8 cellular contexts compared by ENCODE assay signal in the genomic region with DNA sequence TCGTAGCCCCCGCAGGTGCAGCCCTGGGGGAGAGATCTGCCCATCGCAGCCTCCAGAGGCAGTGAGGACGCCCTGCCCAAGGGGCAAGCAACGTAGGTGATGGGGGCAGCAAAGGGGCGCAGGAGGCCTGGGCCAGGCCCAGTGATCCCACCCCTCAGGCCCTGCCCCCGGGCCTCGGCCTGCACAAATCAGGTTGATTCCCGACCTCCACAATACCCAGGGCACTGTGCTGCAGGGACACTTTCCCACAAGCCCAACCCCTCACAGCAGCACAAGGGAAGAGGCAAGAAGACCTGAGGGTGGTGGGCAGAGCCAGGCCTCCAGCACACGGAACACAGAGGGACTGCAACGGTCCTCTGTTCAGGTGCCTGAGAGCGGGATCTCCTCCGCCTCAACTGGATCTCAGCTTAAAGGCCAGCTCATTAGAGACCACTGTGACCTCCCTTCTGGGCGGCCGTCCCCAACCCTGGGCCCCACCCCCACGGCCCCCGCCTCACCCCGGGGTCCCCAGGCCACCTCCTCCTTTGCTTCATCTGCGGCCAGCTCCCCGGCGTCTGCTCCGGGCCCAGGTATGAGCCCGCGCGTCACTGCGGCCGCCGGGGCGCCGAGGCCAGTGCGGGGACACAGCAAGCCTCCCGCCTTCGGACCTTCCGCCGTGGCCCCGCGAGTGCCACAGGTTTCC. TPM values are rescaled to one million over a fixed set of nuclear protein-coding genes. Genes with fewer than 3 reads are reported as not detected.
A peak's percentile ranks its signal among the peaks of the same experiment; 100 is the strongest.
DNase-seq lines count a peak whose midpoint lies in the region; ATAC-seq lines count a peak whose summit lies in the region.

No MANE protein-coding gene starts in this region.

- H3K27me3 ChIP-seq in HUES6 (ENCODE audit: control insufficient read depth, insufficient read depth, low read length) = peaks cover 22% of the 10 kb centered on the region
- H3K27me3 ChIP-seq in iPS-15b (ENCODE audit: control insufficient read depth, insufficient read depth, low read length) = peaks cover 13% of the 10 kb centered on the region

- H3K4me3 Mint-ChIP-seq in activated naive CD8-positive, alpha-beta T cell treated with anti-CD3 and anti-CD28 coated beads for 36 hours = peak overlapping the region; percentile 90
- H3K4me3 Mint-ChIP-seq in stimulated activated naive B cell treated with anti-CD40 and anti-IgM and Interleukin-4, amounts not matched to agents 10 μg/mL and 1 μg/mL and 100 μg/mL, for 72 hours = peak overlapping the region; percentile 94 to 96

- peak; percentile 2 for ATAC-seq in GM21390 (IDR thresholded peaks at IDR 0.05; ENCODE audit: unreplicated experiment)
- ATAC-seq in stimulated activated naive B cell treated with anti-CD40 and anti-IgM and Interleukin-4, amounts not matched to agents 10 μg/mL and 1 μg/mL and 100 μg/mL, for 72 hours (replicated peaks) = peak; percentile 31 to 35

- peak overlapping the region; percentile 83 for H3K27ac Mint-ChIP-seq in activated naive CD8-positive, alpha-beta T cell treated with anti-CD3 and anti-CD28 coated beads for 36 hours
- peak overlapping the region; percentile 97 for H3K27ac Mint-ChIP-seq in stimulated activated naive B cell treated with anti-CD40 and anti-IgM and Interleukin-4, amounts not matched to agents 10 μg/mL and 1 μg/mL and 100 μg/mL, for 72 hours

- peak overlapping the region; percentile 70 for H3K9ac ChIP-seq in HUES6 (ENCODE audit: low read length)
- H3K9ac ChIP-seq in iPS-15b (ENCODE audit: low read depth, low read length) = peak overlapping the region; percentile 47

- H3K36me3 ChIP-seq in HUES6 (ENCODE audit: control insufficient read depth, insufficient read depth, low read length) (peaks cover 9% of the 10 kb centered on the region; the same call in 1 of the 2 replicates), iPS-15b (ENCODE audit: control insufficient read depth, insufficient read depth, low read length) (no peaks in the 10 kb centered on the region)

- H3K27me3 Mint-ChIP-seq in activated naive CD8-positive, alpha-beta T cell treated with anti-CD3 and anti-CD28 coated beads for 36 hours = no peaks in the 10 kb centered on the region
- H3K27me3 Mint-ChIP-seq in stimulated activated naive B cell treated with anti-CD40 and anti-IgM and Interleukin-4, amounts not matched to agents 10 μg/mL and 1 μg/mL and 100 μg/mL, for 72 hours = no peaks in the 10 kb centered on the region

- peaks cover 34% of the 10 kb centered on the region for H3K36me3 Mint-ChIP-seq in activated naive CD8-positive, alpha-beta T cell treated with anti-CD3 and anti-CD28 coated beads for 36 hours
- peaks cover 6 to 40% of the 10 kb centered on the region in 2 donors for H3K36me3 Mint-ChIP-seq in stimulated activated naive B cell treated with anti-CD40 and anti-IgM and Interleukin-4, amounts not matched to agents 10 μg/mL and 1 μg/mL and 100 μg/mL, for 72 hours

- H3K4me1 ChIP-seq in HUES6 (ENCODE audit: control insufficient read depth, insufficient read depth, low read length) = peaks cover 36% of the 10 kb centered on the region
- peaks cover 4% of the 10 kb centered on the region for H3K4me1 ChIP-seq in iPS-15b (ENCODE audit: control insufficient read depth, insufficient read depth, low read length)

- H3K4me3 ChIP-seq in HUES6 (ENCODE audit: low read depth, low read length) (peak overlapping the region; percentile 67), iPS-15b (ENCODE audit: low read depth, low read length) (peak overlapping the region; percentile 58)

- DNase-seq in ELF-1 (ENCODE audit: low read depth, low spot score) (peak; percentile 67), NOMO-1 treated with dmso at 0.1 percent for 144 hours (lab: John Stamatoyannopoulos, UW; ENCODE audit: unreplicated experiment) (no peak), NCI-H226 (no peak)
- no peak for DNase-seq in activated naive CD8-positive, alpha-beta T cell treated with anti-CD3 and anti-CD28 coated beads for 36 hours
- DNase-seq in stimulated activated naive B cell treated with anti-CD40 and anti-IgM and Interleukin-4, amounts not matched to agents 10 μg/mL and 1 μg/mL and 100 μg/mL, for 72 hours = no peak

- H3K9me3 Mint-ChIP-seq in activated naive CD8-positive, alpha-beta T cell treated with anti-CD3 and anti-CD28 coated beads for 36 hours = no peaks in the 10 kb centered on the region
- H3K9me3 Mint-ChIP-seq in stimulated activated naive B cell treated with anti-CD40 and anti-IgM and Interleukin-4, amounts not matched to agents 10 μg/mL and 1 μg/mL and 100 μg/mL, for 72 hours = no peaks in the 10 kb centered on the region

- H3K9me3 ChIP-seq in HUES6 (ENCODE audit: control insufficient read depth, insufficient read depth, low read depth, low read length) (no peaks in the 10 kb centered on the region), iPS-15b (ENCODE audit: control insufficient read depth, insufficient read depth, low read length) (no peaks in the 10 kb centered on the region)

- peaks cover 40% of the 10 kb centered on the region for H3K4me1 Mint-ChIP-seq in activated naive CD8-positive, alpha-beta T cell treated with anti-CD3 and anti-CD28 coated beads for 36 hours
- peaks cover 37 to 71% of the 10 kb centered on the region in 2 donors for H3K4me1 Mint-ChIP-seq in stimulated activated naive B cell treated with anti-CD40 and anti-IgM and Interleukin-4, amounts not matched to agents 10 μg/mL and 1 μg/mL and 100 μg/mL, for 72 hours

- H3K27ac ChIP-seq in HUES6 (ENCODE audit: low read depth, low read length) = peak overlapping the region; percentile 64; the same call in 1 of the 2 replicates

RNA-seq across cellular contexts. Expression of a gene that starts 0.8 kb away (rescaled TPM):
- 100 to 1,000 TPM; 342 to 350 TPM for total RNA-seq in activated naive CD8-positive, alpha-beta T cell treated with anti-CD3 and anti-CD28 coated beads for 36 hours

RNA-seq across cellular contexts. Expression of a gene that starts 21.4 kb away (rescaled TPM):
- 10 to 100 TPM; 24.4 to 26.1 TPM for total RNA-seq in activated naive CD8-positive, alpha-beta T cell treated with anti-CD3 and anti-CD28 coated beads for 36 hours

RNA-seq across cellular contexts. Expression of a gene that starts 27.4 kb away (rescaled TPM):
- 10 to 100 TPM; 75.0 to 82.4 TPM for total RNA-seq in activated naive CD8-positive, alpha-beta T cell treated with anti-CD3 and anti-CD28 coated beads for 36 hours

RNA-seq across cellular contexts. Expression of a gene that starts 58.4 kb away (rescaled TPM):
- 100 to 1,000 TPM; 294 to 304 TPM for total RNA-seq in activated naive CD8-positive, alpha-beta T cell treated with anti-CD3 and anti-CD28 coated beads for 36 hours
